9 cellular contexts compared by ENCODE assay signal in the genomic region with DNA sequence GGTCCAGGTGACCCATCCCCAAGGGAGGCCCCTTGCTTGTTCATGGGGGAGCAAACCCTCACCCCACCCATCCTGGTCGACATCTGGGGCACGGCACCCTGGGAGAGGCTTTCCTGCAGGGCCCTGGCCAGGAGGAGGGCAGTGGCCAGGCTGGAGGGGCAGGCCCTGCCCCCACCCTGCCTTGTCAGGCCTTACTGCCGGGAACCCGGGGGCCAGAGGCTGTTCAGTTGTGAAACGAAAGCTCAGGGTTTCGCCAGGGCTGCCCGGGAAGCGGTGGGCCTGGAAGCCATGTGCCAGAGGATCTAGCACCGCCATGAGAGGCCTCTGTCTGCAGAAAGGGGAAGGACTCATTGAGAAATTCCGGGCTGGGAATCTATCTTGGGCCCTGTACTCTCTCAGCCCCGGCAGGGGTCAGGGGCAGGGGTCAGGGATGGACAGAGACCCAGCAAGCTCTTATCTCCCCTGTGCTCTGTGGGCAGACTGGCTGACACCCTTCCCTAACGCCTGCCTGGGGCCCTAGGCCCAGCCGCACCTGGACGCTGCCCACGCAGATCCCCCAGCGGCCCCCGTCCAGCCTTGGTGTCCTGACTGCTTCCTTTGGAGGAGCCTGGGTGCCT. TPM values are rescaled to one million over a fixed set of nuclear protein-coding genes. Genes with fewer than 3 reads are reported as not detected.
DNase-seq lines count a peak whose midpoint lies in the region; ATAC-seq and TF ChIP-seq lines count a peak whose summit lies in the region.
"Had no signal": no experiment of that assay in that cellular context is flagged by ENCODE, and none has a peak within 500 bp of the region (broad histone marks: within the 10 kb centered on the region; RNA-seq: fewer than 3 reads in every experiment).

No MANE protein-coding gene starts in this region.

- H3K9me3 ChIP-seq in ascending aorta (no peaks in the 10 kb centered on the region), tibial artery (no peaks in the 10 kb centered on the region)

- CTCF ChIA-PET in activated CD4-positive, alpha-beta memory T cell treated with anti-CD3 and anti-CD28 coated beads for 36 hours (lab: Charles Lee) = interaction anchor here (1.7 to 1.9 kb wide), 3 partner anchors 13 to 64 kb away, joined by 5 to 8 read pairs (median 6); no protein-coding TSS in a partner anchor
- CTCF ChIA-PET in activated CD4-positive, alpha-beta memory T cell treated with anti-CD3 and anti-CD28 coated beads, Interleukin-2, amount 10 ng/mL, durations not matched to agents 7 days and 5 days (lab: Charles Lee) = interaction anchor here (1.3 kb wide), 1 partner anchor 36 kb away, joined by 5 read pairs; no protein-coding TSS in a partner anchor

- peaks cover 18 to 22% of the 10 kb centered on the region in 2 donors for H3K36me3 ChIP-seq in ascending aorta
- peaks cover 17 to 30% (median 30%) of the 10 kb centered on the region in 3 donors for H3K36me3 ChIP-seq in tibial artery

- peak overlapping the region; percentile 16 for H3K4me3 Mint-ChIP-seq in activated CD4-positive, alpha-beta memory T cell treated with anti-CD3 and anti-CD28 coated beads for 36 hours
- H3K4me3 Mint-ChIP-seq in activated CD4-positive, alpha-beta memory T cell treated with anti-CD3 and anti-CD28 coated beads, Interleukin-2, amount 10 ng/mL, durations not matched to agents 7 days and 5 days = no peak overlapping the region
- no peak overlapping the region for H3K4me3 Mint-ChIP-seq in activated T-helper 1 cell treated with anti-CD3 and anti-CD28 coated beads, Interleukin-12 subunit alpha, Interleukin-12 subunit beta, Interleukin-2, Interleukin-4 antibody, amounts not matched to agents 30 ng/mL and 10 ng/mL and 1 ng/mL, durations not matched to agents 14 hours and 24 hours and 36 hours

- H3K4me3 ChIP-seq in ascending aorta = peak overlapping the region in 1 of 2 donors; percentile 32
- no peak overlapping the region for H3K4me3 ChIP-seq in lower leg skin (ENCODE audit: low read depth, poor library complexity, severe bottlenecking)
- peak overlapping the region in 1 of 2 donors; percentile 27 for H3K4me3 ChIP-seq in tibial artery

- DNase-seq in activated CD4-positive, alpha-beta memory T cell treated with anti-CD3 and anti-CD28 coated beads for 36 hours = peak; percentile 19
- DNase-seq in activated CD4-positive, alpha-beta memory T cell treated with anti-CD3 and anti-CD28 coated beads, Interleukin-2, amount 10 ng/mL, durations not matched to agents 7 days and 5 days = no peak
- DNase-seq in ascending aorta (ENCODE audit: low spot score in 2 of 2) (peak in 1 of 2 donors; percentile 75), lower leg skin (ENCODE audit: low spot score in 2 of 2) (peak; percentile 52 to 92), tibial artery (peak; percentile 62 to 75), NCI-H524 treated with DMSO at 0.1 percent for 48 hours (lab: John Stamatoyannopoulos, UW) (no peak)
- no peak for DNase-seq in activated T-helper 1 cell treated with anti-CD3 and anti-CD28 coated beads, Interleukin-12 subunit alpha, Interleukin-12 subunit beta, Interleukin-2, Interleukin-4 antibody, amounts not matched to agents 30 ng/mL and 10 ng/mL and 1 ng/mL, durations not matched to agents 14 hours and 24 hours and 36 hours (ENCODE audit: low spot score)

- POLR2A ChIA-PET in activated CD4-positive, alpha-beta memory T cell treated with anti-CD3 and anti-CD28 coated beads for 36 hours (lab: Charles Lee) = interaction anchor here (1.0 to 1.8 kb wide), 4 partner anchors 19 to 50 kb away, joined by 3 to 5 read pairs (median 4); no protein-coding TSS in a partner anchor
- POLR2A ChIA-PET in activated CD4-positive, alpha-beta memory T cell treated with anti-CD3 and anti-CD28 coated beads, Interleukin-2, amount 10 ng/mL, durations not matched to agents 7 days and 5 days (lab: Charles Lee) = interaction anchor here (1.0 to 2.9 kb wide), 2 partner anchors 31 to 224 kb away, joined by 5 to 14 read pairs; no protein-coding TSS in a partner anchor

- H3K27ac ChIP-seq in ascending aorta = peak overlapping the region; percentile 69 to 85
- peak overlapping the region; percentile 88 to 89 for H3K27ac ChIP-seq in tibial artery

- 66% methylated on average over 16 to 17 of the region's 17 CpGs for WGBS in lower leg skin, 2 donors

- peaks cover 42% of the 10 kb centered on the region for H3K4me1 Mint-ChIP-seq in activated CD4-positive, alpha-beta memory T cell treated with anti-CD3 and anti-CD28 coated beads for 36 hours (ENCODE audit: low read depth)
- peaks cover 42% of the 10 kb centered on the region for H3K4me1 Mint-ChIP-seq in activated CD4-positive, alpha-beta memory T cell treated with anti-CD3 and anti-CD28 coated beads, Interleukin-2, amount 10 ng/mL, durations not matched to agents 7 days and 5 days
- H3K4me1 Mint-ChIP-seq in activated T-helper 1 cell treated with anti-CD3 and anti-CD28 coated beads, Interleukin-12 subunit alpha, Interleukin-12 subunit beta, Interleukin-2, Interleukin-4 antibody, amounts not matched to agents 30 ng/mL and 10 ng/mL and 1 ng/mL, durations not matched to agents 14 hours and 24 hours and 36 hours (ENCODE audit: low read depth) = peaks cover 34% of the 10 kb centered on the region

- H3K27ac Mint-ChIP-seq in activated CD4-positive, alpha-beta memory T cell treated with anti-CD3 and anti-CD28 coated beads for 36 hours = no peak overlapping the region
- no peak overlapping the region for H3K27ac Mint-ChIP-seq in activated CD4-positive, alpha-beta memory T cell treated with anti-CD3 and anti-CD28 coated beads, Interleukin-2, amount 10 ng/mL, durations not matched to agents 7 days and 5 days
- H3K27ac Mint-ChIP-seq in activated T-helper 1 cell treated with anti-CD3 and anti-CD28 coated beads, Interleukin-12 subunit alpha, Interleukin-12 subunit beta, Interleukin-2, Interleukin-4 antibody, amounts not matched to agents 30 ng/mL and 10 ng/mL and 1 ng/mL, durations not matched to agents 14 hours and 24 hours and 36 hours = no peak overlapping the region

- TF ChIP-seq CTCF in ascending aorta (IDR thresholded peaks at IDR 0.05) = no peak
- TF ChIP-seq CTCF in lower leg skin (IDR thresholded peaks at IDR 0.05) = no peak
- TF ChIP-seq CTCF in tibial artery (IDR thresholded peaks at IDR 0.05) = no peak

- H3K9me3 Mint-ChIP-seq in activated CD4-positive, alpha-beta memory T cell treated with anti-CD3 and anti-CD28 coated beads for 36 hours = no peaks in the 10 kb centered on the region
- H3K9me3 Mint-ChIP-seq in activated CD4-positive, alpha-beta memory T cell treated with anti-CD3 and anti-CD28 coated beads, Interleukin-2, amount 10 ng/mL, durations not matched to agents 7 days and 5 days = no peaks in the 10 kb centered on the region
- H3K9me3 Mint-ChIP-seq in activated T-helper 1 cell treated with anti-CD3 and anti-CD28 coated beads, Interleukin-12 subunit alpha, Interleukin-12 subunit beta, Interleukin-2, Interleukin-4 antibody, amounts not matched to agents 30 ng/mL and 10 ng/mL and 1 ng/mL, durations not matched to agents 14 hours and 24 hours and 36 hours = no peaks in the 10 kb centered on the region

- TF ChIP-seq POLR2A in lower leg skin (IDR thresholded peaks at IDR 0.05) = no peak

- ATAC-seq in HG03457 (IDR thresholded peaks at IDR 0.05; ENCODE audit: unreplicated experiment) = no peak

- intact Hi-C loops in activated CD4-positive, alpha-beta memory T cell treated with anti-CD3 and anti-CD28 coated beads for 36 hours (cut with micrococcal nuclease) = no loop called here
- intact Hi-C loops in ascending aorta (cut with DNase I) (loop anchor here (10.0 kb wide), 1 partner anchor 538 kb away; a partner anchor contains a TSS), lower leg skin (cut with DNase I; ENCODE audit: low total_unique reads) (no loop called here), tibial artery (cut with DNase I; ENCODE audit: low total_unique reads) (loop anchor here (10.0 kb wide), 1 partner anchor 338 kb away; a partner anchor contains a TSS)
- intact Hi-C loops in activated T-helper 1 cell treated with anti-CD3 and anti-CD28 coated beads, Interleukin-12 subunit alpha, Interleukin-12 subunit beta, Interleukin-2, Interleukin-4 antibody, amounts not matched to agents 30 ng/mL and 10 ng/mL and 1 ng/mL, durations not matched to agents 14 hours and 24 hours and 36 hours (cut with micrococcal nuclease) = loop anchor here (10.0 kb wide), 1 partner anchor 568 kb away; a partner anchor contains a TSS

- no peaks in the 10 kb centered on the region for H3K27me3 ChIP-seq in ascending aorta
- H3K27me3 ChIP-seq in tibial artery = no peaks in the 10 kb centered on the region

- H3K27me3 Mint-ChIP-seq in activated CD4-positive, alpha-beta memory T cell treated with anti-CD3 and anti-CD28 coated beads for 36 hours = no peaks in the 10 kb centered on the region
- H3K27me3 Mint-ChIP-seq in activated CD4-positive, alpha-beta memory T cell treated with anti-CD3 and anti-CD28 coated beads, Interleukin-2, amount 10 ng/mL, durations not matched to agents 7 days and 5 days = no peaks in the 10 kb centered on the region
- H3K27me3 Mint-ChIP-seq in activated T-helper 1 cell treated with anti-CD3 and anti-CD28 coated beads, Interleukin-12 subunit alpha, Interleukin-12 subunit beta, Interleukin-2, Interleukin-4 antibody, amounts not matched to agents 30 ng/mL and 10 ng/mL and 1 ng/mL, durations not matched to agents 14 hours and 24 hours and 36 hours (ENCODE audit: insufficient read depth) = no peaks in the 10 kb centered on the region

- H3K4me1 ChIP-seq in ascending aorta (peaks cover 6 to 47% of the 10 kb centered on the region in 2 donors), tibial artery (peaks cover 7 to 76% (median 53%) of the 10 kb centered on the region in 4 donors)

- peaks cover 30% of the 10 kb centered on the region for H3K36me3 Mint-ChIP-seq in activated CD4-positive, alpha-beta memory T cell treated with anti-CD3 and anti-CD28 coated beads for 36 hours
- peaks cover 29% of the 10 kb centered on the region for H3K36me3 Mint-ChIP-seq in activated CD4-positive, alpha-beta memory T cell treated with anti-CD3 and anti-CD28 coated beads, Interleukin-2, amount 10 ng/mL, durations not matched to agents 7 days and 5 days (ENCODE audit: low read depth)
- H3K36me3 Mint-ChIP-seq in activated T-helper 1 cell treated with anti-CD3 and anti-CD28 coated beads, Interleukin-12 subunit alpha, Interleukin-12 subunit beta, Interleukin-2, Interleukin-4 antibody, amounts not matched to agents 30 ng/mL and 10 ng/mL and 1 ng/mL, durations not matched to agents 14 hours and 24 hours and 36 hours (ENCODE audit: low read depth) = peaks cover 25% of the 10 kb centered on the region

RNA-seq across cellular contexts. Expression of a gene that starts 6.3 kb away (rescaled TPM):
- total RNA-seq in activated CD4-positive, alpha-beta memory T cell treated with anti-CD3 and anti-CD28 coated beads for 36 hours = 100 to 1,000 TPM; 222 to 231 TPM
- total RNA-seq in activated CD4-positive, alpha-beta memory T cell treated with anti-CD3 and anti-CD28 coated beads, Interleukin-2, amount 10 ng/mL, durations not matched to agents 7 days and 5 days = 10 to 100 TPM; 60.1 to 62.3 TPM
- total RNA-seq in ascending aorta = 269 TPM
- 100 to 1,000 TPM; 149 to 181 (median 163) TPM for total RNA-seq in lower leg skin
- total RNA-seq in activated T-helper 1 cell treated with anti-CD3 and anti-CD28 coated beads, Interleukin-12 subunit alpha, Interleukin-12 subunit beta, Interleukin-2, Interleukin-4 antibody, amounts not matched to agents 30 ng/mL and 10 ng/mL and 1 ng/mL, durations not matched to agents 14 hours and 24 hours and 36 hours = 290 and 291 TPM in 2 replicates

RNA-seq across cellular contexts. Expression of a gene that starts 45.7 kb away (rescaled TPM):
- total RNA-seq in activated CD4-positive, alpha-beta memory T cell treated with anti-CD3 and anti-CD28 coated beads for 36 hours = 1 to 10 TPM in 1 of 2 experiments, under 1 TPM in 1; 0.73 to 1.1 TPM
- not detected for total RNA-seq in activated CD4-positive, alpha-beta memory T cell treated with anti-CD3 and anti-CD28 coated beads, Interleukin-2, amount 10 ng/mL, durations not matched to agents 7 days and 5 days
- total RNA-seq in ascending aorta = not detected
- not detected for total RNA-seq in lower leg skin
- total RNA-seq in activated T-helper 1 cell treated with anti-CD3 and anti-CD28 coated beads, Interleukin-12 subunit alpha, Interleukin-12 subunit beta, Interleukin-2, Interleukin-4 antibody, amounts not matched to agents 30 ng/mL and 10 ng/mL and 1 ng/mL, durations not matched to agents 14 hours and 24 hours and 36 hours = 0.05 TPM in 1 of 2 replicates, not detected in the other
- total RNA-seq: myocyte had no signal

RNA-seq across cellular contexts. Expression of a gene that starts 48.4 kb away (rescaled TPM):
- 10 to 100 TPM; 29.8 to 30.7 TPM for total RNA-seq in activated CD4-positive, alpha-beta memory T cell treated with anti-CD3 and anti-CD28 coated beads for 36 hours
- 10 to 100 TPM; 50.0 to 51.2 TPM for total RNA-seq in activated CD4-positive, alpha-beta memory T cell treated with anti-CD3 and anti-CD28 coated beads, Interleukin-2, amount 10 ng/mL, durations not matched to agents 7 days and 5 days
- total RNA-seq in ascending aorta (61.8 TPM), lower leg skin (10 to 100 TPM in 3 of 4 donors, 1 to 10 TPM in 1; 9.1 to 28.0 (median 18.0) TPM)
- total RNA-seq in activated T-helper 1 cell treated with anti-CD3 and anti-CD28 coated beads, Interleukin-12 subunit alpha, Interleukin-12 subunit beta, Interleukin-2, Interleukin-4 antibody, amounts not matched to agents 30 ng/mL and 10 ng/mL and 1 ng/mL, durations not matched to agents 14 hours and 24 hours and 36 hours = 48.1 and 51.0 TPM in 2 replicates

RNA-seq across cellular contexts. Expression of a gene that starts 48.6 kb away (rescaled TPM):
- total RNA-seq in activated CD4-positive, alpha-beta memory T cell treated with anti-CD3 and anti-CD28 coated beads for 36 hours = 10 to 100 TPM; 12.4 to 13.8 TPM
- total RNA-seq in activated CD4-positive, alpha-beta memory T cell treated with anti-CD3 and anti-CD28 coated beads, Interleukin-2, amount 10 ng/mL, durations not matched to agents 7 days and 5 days = 10 to 100 TPM; 14.7 to 20.6 TPM
- total RNA-seq in ascending aorta = 6.9 TPM
- total RNA-seq in lower leg skin = 10 to 100 TPM in 3 of 4 donors, 1 to 10 TPM in 1; 7.5 to 25.6 (median 16.1) TPM
- 13.1 and 18.5 TPM in 2 replicates for total RNA-seq in activated T-helper 1 cell treated with anti-CD3 and anti-CD28 coated beads, Interleukin-12 subunit alpha, Interleukin-12 subunit beta, Interleukin-2, Interleukin-4 antibody, amounts not matched to agents 30 ng/mL and 10 ng/mL and 1 ng/mL, durations not matched to agents 14 hours and 24 hours and 36 hours

Comparison
In these comparisons a context has a peak if more than half of its experiments do, and no peak if none do; other contexts are left out.
1. DNase-seq: peak in activated CD4-positive, alpha-beta memory T cell treated with anti-CD3 and anti-CD28 coated beads for 36 hours (single experiment), lower leg skin (2 of 2) and tibial artery (2 of 2); none in activated CD4-positive, alpha-beta memory T cell treated with anti-CD3 and anti-CD28 coated beads, Interleukin-2, amount 10 ng/mL, durations not matched to agents 7 days and 5 days (single experiment), NCI-H524 treated with DMSO at 0.1 percent for 48 hours (single experiment) and activated T-helper 1 cell treated with anti-CD3 and anti-CD28 coated beads, Interleukin-12 subunit alpha, Interleukin-12 subunit beta, Interleukin-2, Interleukin-4 antibody, amounts not matched to agents 30 ng/mL and 10 ng/mL and 1 ng/mL, durations not matched to agents 14 hours and 24 hours and 36 hours (single experiment).
2. intact Hi-C loops: an anchor here in ascending aorta (10.0 kb wide), tibial artery (10.0 kb wide) and activated T-helper 1 cell treated with anti-CD3 and anti-CD28 coated beads, Interleukin-12 subunit alpha, Interleukin-12 subunit beta, Interleukin-2, Interleukin-4 antibody, amounts not matched to agents 30 ng/mL and 10 ng/mL and 1 ng/mL, durations not matched to agents 14 hours and 24 hours and 36 hours (10.0 kb wide); none called in activated CD4-positive, alpha-beta memory T cell treated with anti-CD3 and anti-CD28 coated beads for 36 hours and lower leg skin.